ENCODE assay signal across 1 cellular context in genomic region chr12:131940121-131940520, GRCh38.
TF ChIP-seq lines count a peak whose summit lies in the region.

No MANE protein-coding gene starts in this region.

TF ChIP-seq in SK-N-SH, 30 proteins besides CTCF, POLR2A, EP300 and RAD21:
- TF ChIP-seq POLR2AphosphoS5 (IDR thresholded peaks at IDR 0.05; ENCODE audit: low read depth, low read length): no peak
- no peak for TF ChIP-seq TCF12 (IDR thresholded peaks at IDR 0.05)
- TF ChIP-seq PBX3 (IDR thresholded peaks at IDR 0.05): no peak
- no peak for TF ChIP-seq RXRA (IDR thresholded peaks at IDR 0.05; ENCODE audit: borderline replicate concordance, low read depth)
- no peak for TF ChIP-seq IRF3 (IDR thresholded peaks at IDR 0.05; ENCODE audit: low read depth, low read length)
- TF ChIP-seq GATA2 (CRISPR knock-in tag; IDR thresholded peaks at IDR 0.05): no peak
- TF ChIP-seq GABPA (IDR thresholded peaks at IDR 0.05; ENCODE audit: low read depth): no peak
- TF ChIP-seq SMC3 (IDR thresholded peaks at IDR 0.05; ENCODE audit: low read depth, low read length): no peak
- no peak for TF ChIP-seq NFIC (IDR thresholded peaks at IDR 0.05; ENCODE audit: borderline replicate concordance)
- no peak for TF ChIP-seq ELF1 (IDR thresholded peaks at IDR 0.05)
- no peak for TF ChIP-seq SIN3A (IDR thresholded peaks at IDR 0.05; ENCODE audit: borderline replicate concordance, low read depth, low read length)
- TF ChIP-seq TAF1 (IDR thresholded peaks at IDR 0.05; ENCODE audit: borderline replicate concordance, low read depth, low read length): no peak
- TF ChIP-seq FOSL2 (IDR thresholded peaks at IDR 0.05; ENCODE audit: borderline replicate concordance, low read depth): no peak
- TF ChIP-seq USF1 (IDR thresholded peaks at IDR 0.05; ENCODE audit: borderline replicate concordance, low read depth): no peak
